ENCODE assay signal across 2 cellular contexts in genomic region chr19:19742773-19743172, GRCh38.
TF ChIP-seq lines count a peak whose summit lies in the region.

No MANE protein-coding gene starts in this region.

TF ChIP-seq in SK-N-SH, 30 proteins besides CTCF, POLR2A, EP300 and RAD21 (continued from another document):
- TF ChIP-seq IRF3 (IDR thresholded peaks at IDR 0.05; ENCODE audit: low read depth, low read length) (no peak), EZH2phosphoT487 (IDR thresholded peaks at IDR 0.05; ENCODE audit: borderline replicate concordance, low read depth) (no peak), NRF1 (IDR thresholded peaks at IDR 0.05; ENCODE audit: low read depth, low read length) (no peak), MXI1 (IDR thresholded peaks at IDR 0.05; ENCODE audit: low read depth, low read length) (no peak), NFIC (IDR thresholded peaks at IDR 0.05; ENCODE audit: borderline replicate concordance) (no peak)

TF ChIP-seq in SK-N-SH treated with all-trans-retinoic acid at 6 μM for 48 hours, 23 proteins besides CTCF, POLR2A, EP300 and RAD21 (continued from another document):
- TF ChIP-seq TSHZ2 (CRISPR knock-in tag; IDR thresholded peaks at IDR 0.05) (no peak), TOX (CRISPR knock-in tag; IDR thresholded peaks at IDR 0.05; ENCODE audit: borderline replicate concordance) (no peak), ESRRG (CRISPR knock-in tag; IDR thresholded peaks at IDR 0.05) (no peak), CSRNP3 (CRISPR knock-in tag; IDR thresholded peaks at IDR 0.05) (no peak), ZNF565 (CRISPR knock-in tag; conservative IDR thresholded peaks at IDR 0.05; ENCODE audit: low read depth) (no peak), BACH2 (CRISPR knock-in tag; IDR thresholded peaks at IDR 0.05; ENCODE audit: borderline replicate concordance) (no peak), PPARA (CRISPR knock-in tag; IDR thresholded peaks at IDR 0.05; ENCODE audit: borderline replicate concordance) (no peak), ZNF8 (CRISPR knock-in tag; IDR thresholded peaks at IDR 0.05) (no peak), RARB (CRISPR knock-in tag; IDR thresholded peaks at IDR 0.05) (no peak), CSDC2 (CRISPR knock-in tag; IDR thresholded peaks at IDR 0.05) (no peak), SNAI2 (CRISPR knock-in tag; IDR thresholded peaks at IDR 0.05) (no peak), POU6F1 (CRISPR knock-in tag; IDR thresholded peaks at IDR 0.05; ENCODE audit: borderline replicate concordance, low read depth) (no peak), ISL1 (CRISPR knock-in tag; IDR thresholded peaks at IDR 0.05) (no peak)
TF ChIP-seq in SK-N-SH treated with all-trans-retinoic acid at 6 μM for 48 hours: peak in this region for 0.
